In genomic region chr1:226109829-226110248, GRCh38 we compare ENCODE assay signal across 8 cellular contexts. TPM values are rescaled to one million over a fixed set of nuclear protein-coding genes. Genes with fewer than 3 reads are reported as not detected.
A peak's percentile ranks its signal among the peaks of the same experiment; 100 is the strongest.
DNase-seq lines count a peak whose midpoint lies in the region; ATAC-seq, FAIRE-seq and TF ChIP-seq lines count a peak whose summit lies in the region.

No MANE protein-coding gene starts in this region.

- H3K36me3 ChIP-seq in MG63 (no peaks in the 10 kb centered on the region), gastroesophageal sphincter (no peaks in the 10 kb centered on the region)

- intact Hi-C loops in activated naive CD4-positive, alpha-beta T cell treated with anti-CD3 and anti-CD28 coated beads for 36 hours (cut with micrococcal nuclease), result loop anchor here (1.0 kb wide), 3 partner anchors 11 to 46 kb away; no protein-coding TSS in a partner anchor

- H3K4me1 Mint-ChIP-seq in activated naive CD4-positive, alpha-beta T cell treated with anti-CD3 and anti-CD28 coated beads for 36 hours (ENCODE audit: low read depth), result peaks cover 7% of the 10 kb centered on the region

- in situ Hi-C loops in SK-MEL-5 (cut with HindIII; ENCODE audit: low pct_unique_long_range_greater_than_20kb, low sequenced_read_pairs), result no loop called here

- no peak for TF ChIP-seq EP300 in gastroesophageal sphincter (IDR thresholded peaks at IDR 0.05)

- 0% methylated on average over 2 of the region's 57 CpGs; no CpG with 5 or more reads in 1 of the 2 donors for WGBS in gastroesophageal sphincter (ENCODE audit: low coverage in 1 of 2), 2 donors

- peaks cover 0 to 35% (median 15%) of the 10 kb centered on the region in 3 donors for H3K4me1 ChIP-seq in gastroesophageal sphincter

- H3K27ac Mint-ChIP-seq in activated naive CD4-positive, alpha-beta T cell treated with anti-CD3 and anti-CD28 coated beads for 36 hours, result peak overlapping the region; percentile 43

- no peaks in the 10 kb centered on the region for H3K36me3 Mint-ChIP-seq in activated naive CD4-positive, alpha-beta T cell treated with anti-CD3 and anti-CD28 coated beads for 36 hours (ENCODE audit: low read depth)

- peak; percentile 86 for DNase-seq in EL
- peak; percentile 91 for DNase-seq in H54 (ENCODE audit: insufficient read length, low spot score)
- peak; percentile 95 for DNase-seq in MG63
- DNase-seq in SK-MEL-5 (ENCODE audit: low read depth, low spot score), result peak; percentile 84
- peak; percentile 85 for DNase-seq in activated naive CD4-positive, alpha-beta T cell treated with anti-CD3 and anti-CD28 coated beads for 36 hours
- peak in 55 of 56 donors; percentile 28 to 91 (median 83) for DNase-seq in nucleus accumbens (lab: John Stamatoyannopoulos, UW)

- no peaks in the 10 kb centered on the region for H3K27me3 Mint-ChIP-seq in activated naive CD4-positive, alpha-beta T cell treated with anti-CD3 and anti-CD28 coated beads for 36 hours (ENCODE audit: low read depth)

- H3K4me3 ChIP-seq in MG63, result peak overlapping the region; percentile 51
- peak overlapping the region; percentile 72 to 86 for H3K4me3 ChIP-seq in gastroesophageal sphincter

- ATAC-seq in gastroesophageal sphincter, result peak; percentile 95

- TF ChIP-seq POLR2A in H54 (IDR thresholded peaks at IDR 0.05; ENCODE audit: low read depth, low read length) (peak; percentile 47; the same call in 1 of the 2 replicates), gastroesophageal sphincter (IDR thresholded peaks at IDR 0.05) (peak in 1 of 2 donors; percentile 35)

- FAIRE-seq in H54 (lab: Jason Lieb, UNC), result no peak

- H3K4me3 Mint-ChIP-seq in activated naive CD4-positive, alpha-beta T cell treated with anti-CD3 and anti-CD28 coated beads for 36 hours, result peak overlapping the region; percentile 76

- CTCF ChIA-PET in activated naive CD4-positive, alpha-beta T cell treated with anti-CD3 and anti-CD28 coated beads for 36 hours (lab: Charles Lee), result interaction anchor here (1.1 to 5.7 kb wide), 5 partner anchors 11 to 298 kb away, joined by 3 to 32 read pairs (median 15); partner anchors contain the start of gene PARP1

- no peaks in the 10 kb centered on the region for H3K27me3 ChIP-seq in MG63
- no peaks in the 10 kb centered on the region for H3K27me3 ChIP-seq in gastroesophageal sphincter

- H3K9me3 Mint-ChIP-seq in activated naive CD4-positive, alpha-beta T cell treated with anti-CD3 and anti-CD28 coated beads for 36 hours, result no peaks in the 10 kb centered on the region

- H3K27ac ChIP-seq in gastroesophageal sphincter (peak overlapping the region; percentile 84 to 99 (median 96)), temporal lobe (ENCODE audit: low read depth, low read length) (peak overlapping the region; percentile 97)

- H3K9me3 ChIP-seq in MG63 (no peaks in the 10 kb centered on the region), gastroesophageal sphincter (no peaks in the 10 kb centered on the region)

- TF ChIP-seq CTCF in gastroesophageal sphincter (IDR thresholded peaks at IDR 0.05), result peak in 1 of 4 experiments; percentile 40

RNA-seq across cellular contexts. Expression of gene H3-3A, which starts 47.3 kb away (rescaled TPM):
- total RNA-seq in MG63 (2014; rRNA removed; shearing (Covaris generic); ENCODE audit: low replicate concordance), result 121 and 188 TPM in 2 replicates
- total RNA-seq in SK-MEL-5 (2014; rRNA removed; shearing (Covaris generic)), result 217 and 228 TPM in 2 replicates
- 473 and 575 TPM in 2 replicates for polyA plus RNA-seq in SK-MEL-5 (2015; cell fraction: cytosol; rRNA removed)
- polyA plus RNA-seq in SK-MEL-5 (2015; cell fraction: nucleus; rRNA removed), result 104 and 120 TPM in 2 replicates
- 100 to 1,000 TPM; 325 to 332 TPM for total RNA-seq in activated naive CD4-positive, alpha-beta T cell treated with anti-CD3 and anti-CD28 coated beads for 36 hours
- total RNA-seq in gastroesophageal sphincter (100 to 1,000 TPM; 309 to 383 (median 364) TPM), temporal lobe (292 TPM)

Comparison
In these comparisons a context has a peak if more than half of its experiments do, and no peak if none do; other contexts are left out.
1. Peak in every context shown above with its lines: DNase-seq, ATAC-seq, H3K4me3 ChIP-seq and H3K27ac ChIP-seq.